ENCODE assay signal across 8 cellular contexts in genomic region chr10:72260588-72261322, GRCh38. TPM values are rescaled to one million over a fixed set of nuclear protein-coding genes. Genes with fewer than 3 reads are reported as not detected.
DNase-seq lines count a peak whose midpoint lies in the region; ATAC-seq and TF ChIP-seq lines count a peak whose summit lies in the region.

No MANE protein-coding gene starts in this region.

- peak overlapping the region; percentile 74 for H3K27ac ChIP-seq in CD4-positive, alpha-beta memory T cell (ENCODE audit: low read depth, low read length)
- H3K27ac ChIP-seq in Peyer's patch (peak overlapping the region; percentile 91 to 95 (median 94)), stomach smooth muscle (ENCODE audit: low read length) (peak overlapping the region; percentile 90)

- H3K4me3 ChIP-seq in CD4-positive, alpha-beta memory T cell (ENCODE audit: low read length in 2 of 2), result peak overlapping the region; percentile 52 to 90
- H3K4me3 ChIP-seq in Peyer's patch (peak overlapping the region; percentile 50 to 60 (median 52)), fibroblast of the aortic adventitia (ENCODE audit: low read depth, low read length) (peak overlapping the region; percentile 63), stomach smooth muscle (ENCODE audit: low read length in 2 of 2) (peak overlapping the region; percentile 63 to 83)

- ATAC-seq in GM19467 (IDR thresholded peaks at IDR 0.05; ENCODE audit: unreplicated experiment), result peak; percentile 56
- ATAC-seq in activated T-helper 17 cell treated with anti-CD3 and anti-CD28 coated beads, Interleukin-2, amount 50 U/mL, for 72 hours (replicated peaks), result peak; percentile 75

- intact Hi-C loops in CD4-positive, alpha-beta memory T cell (cut with micrococcal nuclease), result loop anchor here (1.0 to 5.0 kb wide), 4 partner anchors 12 to 43 kb away; partner anchors contain the start of genes ANAPC16, ASCC1 and DDIT4

- TF ChIP-seq CTCF in Peyer's patch (IDR thresholded peaks at IDR 0.05) (no peak), fibroblast of the aortic adventitia (IDR thresholded peaks at IDR 0.05; ENCODE audit: insufficient read depth, low read length) (no peak), nephron progenitor cell (IDR thresholded peaks at IDR 0.05) (no peak)

- H3K36me3 ChIP-seq in CD4-positive, alpha-beta memory T cell (ENCODE audit: insufficient read depth, low read length), result no peaks in the 10 kb centered on the region
- no peaks in the 10 kb centered on the region for H3K36me3 ChIP-seq in Peyer's patch
- no peaks in the 10 kb centered on the region for H3K36me3 ChIP-seq in stomach smooth muscle (ENCODE audit: control insufficient read depth in 2 of 2, insufficient read depth in 2 of 2, low read length in 2 of 2)

- peaks cover 89% of the 10 kb centered on the region for H3K4me1 ChIP-seq in CD4-positive, alpha-beta memory T cell (ENCODE audit: insufficient read depth, low read length)
- H3K4me1 ChIP-seq in Peyer's patch, result peaks cover 8 to 64% (median 45%) of the 10 kb centered on the region in 4 donors
- peaks cover 50% of the 10 kb centered on the region for H3K4me1 ChIP-seq in stomach smooth muscle (ENCODE audit: control insufficient read depth, insufficient read depth, low read length)

- peak; percentile 77 to 92 (median 80) for DNase-seq in CD4-positive, alpha-beta memory T cell
- DNase-seq in HK-2 (ENCODE audit: unreplicated experiment), result peak; percentile 97
- peak; percentile 89 to 95 (median 90) for DNase-seq in Peyer's patch
- DNase-seq in fibroblast of the aortic adventitia (ENCODE audit: low read depth), result peak; percentile 72
- DNase-seq in nephron progenitor cell, result peak; percentile 96

- peak overlapping the region; percentile 84 to 93 (median 89) for H3K4me3 Mint-ChIP-seq in CD4-positive, alpha-beta memory T cell
- peak overlapping the region; percentile 94 for H3K4me3 Mint-ChIP-seq in activated T-helper 17 cell treated with anti-CD3 and anti-CD28 coated beads, Interleukin-2, amount 50 U/mL, for 72 hours
- peak overlapping the region; percentile 75 for H3K4me3 Mint-ChIP-seq in nephron progenitor cell

- POLR2A ChIA-PET in CD4-positive, alpha-beta memory T cell (lab: Charles Lee; ENCODE audit: partially characterized antibody), result interaction anchor here (0.8 to 13.8 kb wide), 23 partner anchors 9 to 172 kb away, joined by 3 to 161 read pairs (median 6); partner anchors contain the start of genes ANAPC16, ASCC1, DDIT4 and DNAJB12

- no peaks in the 10 kb centered on the region for H3K9me3 Mint-ChIP-seq in CD4-positive, alpha-beta memory T cell
- H3K9me3 Mint-ChIP-seq in activated T-helper 17 cell treated with anti-CD3 and anti-CD28 coated beads, Interleukin-2, amount 50 U/mL, for 72 hours, result no peaks in the 10 kb centered on the region
- no peaks in the 10 kb centered on the region for H3K9me3 Mint-ChIP-seq in nephron progenitor cell

- no peaks in the 10 kb centered on the region for H3K36me3 Mint-ChIP-seq in CD4-positive, alpha-beta memory T cell
- H3K36me3 Mint-ChIP-seq in activated T-helper 17 cell treated with anti-CD3 and anti-CD28 coated beads, Interleukin-2, amount 50 U/mL, for 72 hours (ENCODE audit: low read depth), result peaks cover 21% of the 10 kb centered on the region
- H3K36me3 Mint-ChIP-seq in nephron progenitor cell (ENCODE audit: low read depth), result no peaks in the 10 kb centered on the region

- H3K27me3 Mint-ChIP-seq in CD4-positive, alpha-beta memory T cell, result no peaks in the 10 kb centered on the region
- no peaks in the 10 kb centered on the region for H3K27me3 Mint-ChIP-seq in activated T-helper 17 cell treated with anti-CD3 and anti-CD28 coated beads, Interleukin-2, amount 50 U/mL, for 72 hours
- no peaks in the 10 kb centered on the region for H3K27me3 Mint-ChIP-seq in nephron progenitor cell (ENCODE audit: low read depth, poor library complexity)

- no peaks in the 10 kb centered on the region for H3K27me3 ChIP-seq in CD4-positive, alpha-beta memory T cell (ENCODE audit: insufficient read depth, low read length)
- H3K27me3 ChIP-seq in Peyer's patch, result no peaks in the 10 kb centered on the region
- H3K27me3 ChIP-seq in stomach smooth muscle (ENCODE audit: control insufficient read depth in 1 of 2, insufficient read depth in 2 of 2, low read length in 2 of 2), result no peaks in the 10 kb centered on the region

- peaks cover 49 to 77% (median 63%) of the 10 kb centered on the region in 4 donors for H3K4me1 Mint-ChIP-seq in CD4-positive, alpha-beta memory T cell
- H3K4me1 Mint-ChIP-seq in activated T-helper 17 cell treated with anti-CD3 and anti-CD28 coated beads, Interleukin-2, amount 50 U/mL, for 72 hours, result peaks cover 44% of the 10 kb centered on the region
- peaks cover 74% of the 10 kb centered on the region for H3K4me1 Mint-ChIP-seq in nephron progenitor cell

- CTCF ChIA-PET in CD4-positive, alpha-beta memory T cell (lab: Charles Lee; ENCODE audit: partially characterized antibody), result interaction anchor here (0.6 to 3.6 kb wide), 20 partner anchors 9 to 134 kb away, joined by 3 to 38 read pairs (median 4); partner anchors contain the start of genes ANAPC16, ASCC1 and DDIT4

- H3K9ac ChIP-seq in stomach smooth muscle (ENCODE audit: low read length in 2 of 2), result peak overlapping the region; percentile 62 to 75

- H3K9me3 ChIP-seq in CD4-positive, alpha-beta memory T cell (ENCODE audit: control insufficient read depth in 1 of 2, low read length in 2 of 2), result no peaks in the 10 kb centered on the region
- no peaks in the 10 kb centered on the region for H3K9me3 ChIP-seq in Peyer's patch
- H3K9me3 ChIP-seq in stomach smooth muscle (ENCODE audit: control insufficient read depth in 2 of 2, low read length in 2 of 2), result no peaks in the 10 kb centered on the region

- no peak for TF ChIP-seq POLR2A in Peyer's patch (IDR thresholded peaks at IDR 0.05)

- peak overlapping the region; percentile 95 to 98 (median 96) for H3K27ac Mint-ChIP-seq in CD4-positive, alpha-beta memory T cell
- peak overlapping the region; percentile 100 for H3K27ac Mint-ChIP-seq in activated T-helper 17 cell treated with anti-CD3 and anti-CD28 coated beads, Interleukin-2, amount 50 U/mL, for 72 hours
- peak overlapping the region; percentile 99 for H3K27ac Mint-ChIP-seq in nephron progenitor cell

RNA-seq across cellular contexts. Expression of gene DDIT4, which starts 13.0 kb away (rescaled TPM):
- total RNA-seq in CD4-positive, alpha-beta memory T cell, result 10 to 100 TPM; 23.1 to 24.5 TPM
- polyA plus RNA-seq in CD4-positive, alpha-beta memory T cell, result 100 to 1,000 TPM; 154 to 635 TPM
- 100 to 1,000 TPM in 3 of 4 donors, 10 to 100 TPM in 1; 80.6 to 275 (median 123) TPM for total RNA-seq in Peyer's patch
- 1,000 to 10,000 TPM in 1 of 2 donors, 100 to 1,000 TPM in 1; 746 to 1,569 TPM for total RNA-seq in activated T-helper 17 cell treated with anti-CD3 and anti-CD28 coated beads, Interleukin-2, amount 50 U/mL, for 72 hours
- total RNA-seq in fibroblast of the aortic adventitia (ENCODE audit: low replicate concordance), result 52.4 and 166 TPM in 2 replicates

RNA-seq across cellular contexts. Expression of gene ASCC1, which starts 44.7 kb away (rescaled TPM):
- total RNA-seq in CD4-positive, alpha-beta memory T cell, result 10 to 100 TPM; 14.3 to 17.5 TPM
- 10 to 100 TPM; 19.6 to 24.9 TPM for polyA plus RNA-seq in CD4-positive, alpha-beta memory T cell
- total RNA-seq in Peyer's patch (10 to 100 TPM in 3 of 4 donors, 1 to 10 TPM in 1; 9.7 to 48.7 (median 21.5) TPM), fibroblast of the aortic adventitia (ENCODE audit: low replicate concordance) (44.4 and 49.2 TPM in 2 replicates)
- 10 to 100 TPM; 44.0 to 48.6 TPM for total RNA-seq in activated T-helper 17 cell treated with anti-CD3 and anti-CD28 coated beads, Interleukin-2, amount 50 U/mL, for 72 hours

RNA-seq across cellular contexts. Expression of gene ANAPC16, which starts 44.9 kb away (rescaled TPM):
- total RNA-seq in CD4-positive, alpha-beta memory T cell, result 100 to 1,000 TPM; 114 to 118 TPM
- polyA plus RNA-seq in CD4-positive, alpha-beta memory T cell, result 100 to 1,000 TPM; 324 to 472 TPM
- 10 to 100 TPM; 55.0 to 73.4 (median 60.6) TPM for total RNA-seq in Peyer's patch
- 100 to 1,000 TPM in 1 of 2 donors, 10 to 100 TPM in 1; 74.3 to 119 TPM for total RNA-seq in activated T-helper 17 cell treated with anti-CD3 and anti-CD28 coated beads, Interleukin-2, amount 50 U/mL, for 72 hours
- 16.4 and 61.7 TPM in 2 replicates for total RNA-seq in fibroblast of the aortic adventitia (ENCODE audit: low replicate concordance)

Comparison
In these comparisons a context has a peak if more than half of its experiments do, and no peak if none do; other contexts are left out.
1. Peak in every context shown above with its lines: DNase-seq, ATAC-seq, H3K4me3 ChIP-seq and H3K27ac ChIP-seq.